ENCODE assay signal across 15 cellular contexts in the genomic region with DNA sequence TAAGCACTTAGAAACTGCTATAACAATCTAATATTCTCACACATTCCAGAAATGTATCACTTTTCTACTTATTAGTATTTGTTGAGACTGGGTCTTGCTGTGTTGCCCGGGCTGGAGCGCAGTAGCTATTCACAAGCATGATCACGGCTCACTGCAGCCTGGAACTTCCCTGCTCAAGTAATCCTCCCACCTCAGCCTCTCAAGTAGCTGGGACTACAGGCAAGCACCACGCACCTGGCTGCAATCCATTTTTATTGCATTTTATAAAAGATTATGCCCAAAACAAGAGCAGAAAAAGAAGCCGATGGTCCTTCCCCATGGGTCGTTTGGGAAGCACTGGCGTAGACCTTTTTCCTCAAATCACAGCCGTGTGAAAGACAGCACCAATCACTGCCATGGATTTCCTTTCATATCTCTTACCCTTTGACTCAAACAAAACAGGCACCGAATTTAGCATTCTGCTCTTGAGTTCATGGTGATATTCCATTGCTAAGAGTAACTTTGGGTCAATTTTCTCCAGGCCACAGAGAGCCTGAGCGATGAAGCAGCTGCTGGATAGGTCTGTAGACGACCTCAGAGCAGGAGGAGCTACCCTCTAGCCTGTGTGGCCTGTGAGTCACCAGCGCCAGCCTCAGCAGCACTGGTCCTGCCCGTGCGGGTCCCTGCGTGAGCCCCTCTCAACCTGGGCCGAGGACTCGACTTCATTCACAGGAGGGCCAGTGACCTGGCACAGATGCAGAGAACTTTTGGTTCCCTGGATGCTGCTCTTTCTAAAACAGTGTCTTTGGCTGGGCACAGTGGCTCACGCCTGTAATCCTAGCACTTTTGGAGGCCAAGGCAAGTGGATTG.
DNase-seq lines count a peak whose midpoint lies in the region; ATAC-seq and TF ChIP-seq lines count a peak whose summit lies in the region.
"Had no signal": no experiment of that assay in that cellular context is flagged by ENCODE, and none has a peak within 500 bp of the region (broad histone marks: within the 10 kb centered on the region; RNA-seq: fewer than 3 reads in every experiment).

No MANE protein-coding gene starts in this region.

- peak overlapping the region; percentile 89 for H3K27ac Mint-ChIP-seq in CD4-positive, alpha-beta T cell
- peak overlapping the region; percentile 87 for H3K27ac Mint-ChIP-seq in activated naive CD8-positive, alpha-beta T cell treated with anti-CD3 and anti-CD28 coated beads, Interleukin-2, amount 10 ng/mL, durations not matched to agents 7 days and 5 days
- peak overlapping the region; percentile 29 to 98 (median 78) for H3K27ac Mint-ChIP-seq in naive B cell

- no peak overlapping the region for H3K4me3 ChIP-seq in BE2C (ENCODE audit: low read depth, low read length)
- H3K4me3 ChIP-seq: sigmoid colon had no signal

- H3K36me3 Mint-ChIP-seq in CD4-positive, alpha-beta T cell (ENCODE audit: low read depth), result peaks cover 90% of the 10 kb centered on the region
- peaks cover 38% of the 10 kb centered on the region for H3K36me3 Mint-ChIP-seq in activated naive CD8-positive, alpha-beta T cell treated with anti-CD3 and anti-CD28 coated beads, Interleukin-2, amount 10 ng/mL, durations not matched to agents 7 days and 5 days
- H3K36me3 Mint-ChIP-seq in naive B cell, result peaks cover 8 to 11% of the 10 kb centered on the region in 2 donors

- CTCF ChIA-PET in CD4-positive, alpha-beta T cell (lab: Charles Lee), result interaction anchor here (1.3 kb wide), 1 partner anchor 11 kb away, joined by 4 read pairs; no protein-coding TSS in a partner anchor

- no peak overlapping the region for H3K27ac ChIP-seq in CD4-positive, alpha-beta T cell (ENCODE audit: low read depth, low read length)
- H3K27ac ChIP-seq: HL-60, sigmoid colon had no signal

- H3K9me3 Mint-ChIP-seq in CD4-positive, alpha-beta T cell, result no peaks in the 10 kb centered on the region
- H3K9me3 Mint-ChIP-seq in activated naive CD8-positive, alpha-beta T cell treated with anti-CD3 and anti-CD28 coated beads, Interleukin-2, amount 10 ng/mL, durations not matched to agents 7 days and 5 days, result no peaks in the 10 kb centered on the region
- H3K9me3 Mint-ChIP-seq in naive B cell, result no peaks in the 10 kb centered on the region

- no peak overlapping the region for H3K4me3 Mint-ChIP-seq in CD4-positive, alpha-beta T cell
- no peak overlapping the region for H3K4me3 Mint-ChIP-seq in activated naive CD8-positive, alpha-beta T cell treated with anti-CD3 and anti-CD28 coated beads, Interleukin-2, amount 10 ng/mL, durations not matched to agents 7 days and 5 days
- H3K4me3 Mint-ChIP-seq in naive B cell, result peak overlapping the region in 2 of 8 donors; percentile 32

- POLR2A ChIA-PET in CD4-positive, alpha-beta T cell (lab: Charles Lee), result interaction anchor here (1.4 to 1.6 kb wide), 5 partner anchors 10 to 103 kb away, joined by 3 to 9 read pairs (median 3); no protein-coding TSS in a partner anchor
- POLR2A ChIA-PET in activated naive CD8-positive, alpha-beta T cell treated with anti-CD3 and anti-CD28 coated beads, Interleukin-2, amount 10 ng/mL, durations not matched to agents 7 days and 5 days (lab: Charles Lee), result interaction anchor here (0.8 to 4.3 kb wide), 3 partner anchors 11 to 16 kb away, joined by 3 to 23 read pairs (median 6); no protein-coding TSS in a partner anchor

- peaks cover 20% of the 10 kb centered on the region for H3K36me3 ChIP-seq in BE2C

- peaks cover 65% of the 10 kb centered on the region for H3K4me1 Mint-ChIP-seq in CD4-positive, alpha-beta T cell (ENCODE audit: low read depth)
- peaks cover 52% of the 10 kb centered on the region for H3K4me1 Mint-ChIP-seq in activated naive CD8-positive, alpha-beta T cell treated with anti-CD3 and anti-CD28 coated beads, Interleukin-2, amount 10 ng/mL, durations not matched to agents 7 days and 5 days
- peaks cover 19 to 35% (median 24%) of the 10 kb centered on the region in 3 donors for H3K4me1 Mint-ChIP-seq in naive B cell

- no peak for TF ChIP-seq CTCF in CD4-positive, alpha-beta T cell (IDR thresholded peaks at IDR 0.05)
- TF ChIP-seq CTCF in BE2C (IDR thresholded peaks at IDR 0.05; ENCODE audit: low read depth, low read length), result no peak

- in situ Hi-C loops in G401 (cut with HindIII; ENCODE audit: low sequenced_read_pairs), result no loop called here

- intact Hi-C loops in CD4-positive, alpha-beta T cell (cut with DNase I, micrococcal nuclease), result no loop called here

- DNase-seq in CD4-positive, alpha-beta T cell, result no peak
- peak; percentile 29 for DNase-seq in G401 (ENCODE audit: low spot score)
- DNase-seq in activated naive CD8-positive, alpha-beta T cell treated with anti-CD3 and anti-CD28 coated beads, Interleukin-2, amount 10 ng/mL, durations not matched to agents 7 days and 5 days, result no peak
- no peak for DNase-seq in naive B cell
- no peak for DNase-seq in AG20443 (ENCODE audit: low spot score)
- DNase-seq in BE2C, result no peak
- no peak for DNase-seq in NCI-H345 treated with DMSO at 0.1 percent for 48 hours (lab: John Stamatoyannopoulos, UW; ENCODE audit: unreplicated experiment)
- DNase-seq: cerebellar nuclear complex; left colon; NCI-H1930; NCI-H774; RPMI8226; sigmoid colon; stimulated activated CD4-positive, alpha-beta T cell treated with anti-CD3 and anti-CD28 coated beads, Interleukin-4, amount 100 ng/mL, for 24 hours had no signal

- no peaks in the 10 kb centered on the region for H3K27me3 Mint-ChIP-seq in CD4-positive, alpha-beta T cell
- no peaks in the 10 kb centered on the region for H3K27me3 Mint-ChIP-seq in activated naive CD8-positive, alpha-beta T cell treated with anti-CD3 and anti-CD28 coated beads, Interleukin-2, amount 10 ng/mL, durations not matched to agents 7 days and 5 days
- H3K27me3 Mint-ChIP-seq in naive B cell, result no peaks in the 10 kb centered on the region

- no peak for ATAC-seq in CD4-positive, alpha-beta T cell (ENCODE audit: poor library complexity)
- no peak for ATAC-seq in activated naive CD8-positive, alpha-beta T cell treated with anti-CD3 and anti-CD28 coated beads, Interleukin-2, amount 10 ng/mL, durations not matched to agents 7 days and 5 days (ENCODE audit: low read depth)
- ATAC-seq in naive B cell (ENCODE audit: low read depth in 2 of 2), result no peak
- ATAC-seq: left colon had no signal

- H3K9me3 ChIP-seq in CD4-positive, alpha-beta T cell (ENCODE audit: control insufficient read depth, low read length), result no peaks in the 10 kb centered on the region
- no peaks in the 10 kb centered on the region for H3K9me3 ChIP-seq in BE2C
- H3K9me3 ChIP-seq: sigmoid colon had no signal

- no peaks in the 10 kb centered on the region for H3K4me1 ChIP-seq in BE2C
- H3K4me1 ChIP-seq: sigmoid colon had no signal

- no peaks in the 10 kb centered on the region for H3K27me3 ChIP-seq in CD4-positive, alpha-beta T cell (ENCODE audit: control insufficient read depth, insufficient read depth, low read length)
- no peaks in the 10 kb centered on the region for H3K27me3 ChIP-seq in BE2C
- H3K27me3 ChIP-seq: sigmoid colon had no signal
